ENCODE assay signal across 19 cellular contexts in the genomic region with DNA sequence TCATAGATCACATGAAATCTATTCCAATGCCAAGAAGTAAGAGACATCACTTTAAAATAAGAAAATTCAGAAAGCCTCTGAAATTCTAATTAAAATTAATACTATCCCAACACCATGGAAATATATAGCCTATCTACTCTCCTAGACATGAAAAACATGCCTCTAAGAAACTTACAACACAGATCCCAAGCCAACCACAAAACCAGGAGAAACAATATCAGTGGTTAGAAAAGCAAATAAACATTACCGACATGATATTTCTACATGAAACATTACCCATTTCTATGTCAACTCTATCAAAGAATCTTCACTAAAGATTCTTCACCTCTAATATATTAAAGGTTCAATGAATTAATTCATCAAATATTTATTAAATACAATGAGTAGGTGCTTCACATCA.
"Had no signal": no experiment of that assay in that cellular context is flagged by ENCODE, and none has a peak within 500 bp of the region (broad histone marks: within the 10 kb centered on the region; RNA-seq: fewer than 3 reads in every experiment).

No MANE protein-coding gene starts in this region.

- H3K36me3 ChIP-seq: right lobe of liver, thoracic aorta, upper lobe of left lung had no signal

- DNase-seq: activated CD4-positive, alpha-beta memory T cell treated with anti-CD3 and anti-CD28 coated beads, Interleukin-2, amount 10 ng/mL, durations not matched to agents 7 days and 5 days; activated CD4-positive, alpha-beta T cell treated with anti-CD3 and anti-CD28 coated beads, Interleukin-2, amount 10 ng/mL, durations not matched to agents 24 days and 14 days; activated CD8-positive, alpha-beta memory T cell treated with anti-CD3 and anti-CD28 coated beads, Interleukin-2, amount 10 ng/mL, durations not matched to agents 7 days and 5 days; activated naive CD4-positive, alpha-beta T cell; activated T-cell treated with anti-CD3 and anti-CD28 coated beads, Interleukin-2, amount 50 U/mL, for 1 hour; amniotic stem cell; caudate nucleus; effector memory CD4-positive, alpha-beta T cell; heart right ventricle; left colon; posterior cingulate gyrus; right lobe of liver; small intestine; stimulated activated naive CD4-positive, alpha-beta T cell; upper lobe of left lung had no signal

- ATAC-seq: activated CD4-positive, CD25-positive, alpha-beta regulatory T cell treated with anti-CD3 and anti-CD28 coated beads, Interleukin-2, amount 50 U/mL, for 24 hours; activated CD8-positive, alpha-beta memory T cell treated with anti-CD3 and anti-CD28 coated beads, Interleukin-2, amount 10 ng/mL, durations not matched to agents 7 days and 5 days; heart right ventricle; left colon; right lobe of liver; SK-N-SH treated with all-trans-retinoic acid at 6 μM for 48 hours had no signal

- H3K27me3 ChIP-seq: heart right ventricle, right lobe of liver, upper lobe of left lung had no signal

- H3K27ac ChIP-seq: heart right ventricle, right lobe of liver, thoracic aorta, upper lobe of left lung, VCaP had no signal

- H3K4me3 ChIP-seq: heart right ventricle, right lobe of liver, thoracic aorta, upper lobe of left lung had no signal

- H3K4me1 ChIP-seq: right lobe of liver had no signal
